In the genomic region with DNA sequence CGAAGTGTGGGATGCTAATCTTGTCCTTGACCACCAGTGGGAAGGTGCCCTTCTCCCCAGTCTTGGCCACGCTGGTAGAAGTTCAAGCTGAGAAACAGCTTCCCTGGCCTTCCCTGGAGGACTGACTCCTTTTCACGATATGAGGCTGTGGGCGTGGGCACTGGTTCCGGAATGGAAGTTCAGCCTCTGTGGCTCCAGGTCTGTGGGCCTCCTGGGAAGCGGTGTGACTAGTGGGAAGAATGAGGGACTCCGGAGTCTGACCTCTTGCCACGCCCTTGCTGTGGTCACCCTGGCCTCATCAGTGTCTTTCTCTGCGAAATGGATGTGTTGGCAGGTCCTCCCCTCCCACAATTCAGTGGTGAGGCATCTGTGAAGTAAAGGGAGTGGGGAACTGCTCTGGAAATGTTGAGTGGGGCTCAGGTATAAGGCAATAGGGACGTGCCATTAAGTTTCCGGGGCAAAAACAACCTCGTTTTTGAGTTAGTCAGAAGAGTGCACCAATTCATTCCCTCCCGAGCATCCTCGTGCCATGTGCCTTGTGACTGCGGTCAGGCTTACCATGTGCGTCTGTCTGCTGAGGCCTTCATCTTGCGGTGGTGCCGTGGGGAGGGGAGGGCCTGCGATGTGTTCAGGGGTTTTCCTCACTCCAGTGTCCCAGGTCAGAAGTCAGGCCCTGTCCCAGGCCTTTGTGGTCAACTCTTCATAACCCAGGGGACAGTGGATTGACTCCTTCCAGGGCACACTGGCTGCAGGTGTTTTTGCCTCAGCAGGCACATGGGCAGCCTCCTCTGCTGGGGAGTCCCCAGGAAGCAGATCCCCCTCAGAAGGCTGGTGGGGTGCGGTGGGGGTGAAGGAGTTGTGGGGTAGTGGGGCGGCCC, we compare ENCODE assay signal across 2 cellular contexts.
TF ChIP-seq lines count a peak whose summit lies in the region.

No MANE protein-coding gene starts in this region.

TF ChIP-seq in IMR-90, 13 proteins besides CTCF, POLR2A, EP300 and RAD21:
- TF ChIP-seq MAZ (IDR thresholded peaks at IDR 0.05; ENCODE audit: borderline replicate concordance, low read depth, low read length) (no peak), BHLHE40 (IDR thresholded peaks at IDR 0.05; ENCODE audit: low read depth, low read length) (no peak), FOS (IDR thresholded peaks at IDR 0.05; ENCODE audit: low read depth, low read length) (no peak), USF2 (IDR thresholded peaks at IDR 0.05; ENCODE audit: low read depth, low read length) (no peak), CHD1 (IDR thresholded peaks at IDR 0.05; ENCODE audit: low read depth, low read length) (no peak), ELK1 (IDR thresholded peaks at IDR 0.05; ENCODE audit: borderline replicate concordance, low read depth, low read length) (no peak), NFE2L2 (IDR thresholded peaks at IDR 0.05; ENCODE audit: low read depth, low read length) (no peak), RFX5 (IDR thresholded peaks at IDR 0.05; ENCODE audit: low read depth, low read length) (no peak), CEBPB (IDR thresholded peaks at IDR 0.05; ENCODE audit: low read depth, low read length) (no peak), MXI1 (IDR thresholded peaks at IDR 0.05; ENCODE audit: borderline replicate concordance, low read depth, low read length) (no peak), MAFK (IDR thresholded peaks at IDR 0.05; ENCODE audit: low read depth, low read length) (no peak), SMC3 (IDR thresholded peaks at IDR 0.05; ENCODE audit: low read depth, low read length) (no peak), RCOR1 (IDR thresholded peaks at IDR 0.05; ENCODE audit: insufficient replicate concordance, low read length) (no peak)

TF ChIP-seq in GM12878, 131 proteins besides CTCF, POLR2A, EP300 and RAD21:
- TF ChIP-seq GABPA (IDR thresholded peaks at IDR 0.05; ENCODE audit: low read depth) = no peak
- peak in 1 of 2 experiments; percentile 22; a peak in 1 of 4 replicates for TF ChIP-seq BHLHE40 (IDR thresholded peaks at IDR 0.05; ENCODE audit: borderline replicate concordance in 1 of 2, low read depth in 2 of 2, low read length in 1 of 2)
- no peak for TF ChIP-seq EED (IDR thresholded peaks at IDR 0.05; ENCODE audit: low read depth)
- no peak for TF ChIP-seq SPI1 (IDR thresholded peaks at IDR 0.05; ENCODE audit: borderline replicate concordance, insufficient read depth, low read depth, low read length)
- no peak for TF ChIP-seq SMAD5 (IDR thresholded peaks at IDR 0.05; ENCODE audit: low read depth)
- no peak for TF ChIP-seq DPF2 (IDR thresholded peaks at IDR 0.05)
